In the genomic region with DNA sequence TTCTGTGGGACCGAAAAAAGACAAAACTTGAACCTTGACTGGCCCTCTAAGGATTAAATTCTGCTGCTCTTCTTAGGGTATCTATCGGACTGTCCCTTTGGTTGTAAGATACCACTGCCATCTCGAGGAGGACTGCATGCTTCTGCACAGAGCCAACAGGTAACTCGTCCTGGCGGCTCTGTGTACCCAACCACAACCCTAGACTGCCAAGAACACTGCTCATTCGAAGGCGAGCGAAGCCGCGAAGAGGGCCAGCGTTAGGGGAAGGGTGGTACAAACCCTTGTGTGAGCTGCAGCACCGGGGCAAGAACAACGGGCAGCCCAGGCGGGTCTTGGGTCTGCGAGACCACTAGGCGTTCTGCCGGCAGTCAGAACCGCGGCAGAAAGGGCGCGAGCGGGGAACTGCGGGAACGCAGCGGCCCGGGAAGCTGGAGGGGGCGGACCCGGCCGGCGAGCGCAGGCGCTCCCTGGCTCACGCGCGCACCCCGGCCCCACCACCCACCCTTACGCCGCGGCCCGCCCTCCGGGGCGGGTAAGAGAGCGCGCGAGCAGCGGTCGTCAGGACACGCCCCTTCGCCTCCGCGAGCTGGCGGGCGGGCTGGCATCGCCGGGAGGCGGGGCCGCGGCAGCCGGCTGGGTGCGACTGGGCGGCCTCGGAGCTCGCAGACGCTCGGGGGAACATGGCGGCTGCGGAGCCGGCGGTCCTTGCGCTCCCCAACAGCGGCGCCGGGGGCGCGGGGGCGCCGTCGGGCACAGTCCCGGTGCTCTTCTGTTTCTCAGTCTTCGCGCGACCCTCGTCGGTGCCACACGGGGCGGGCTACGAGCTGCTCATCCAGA, we compare ENCODE assay signal across 8 cellular contexts. TPM values are rescaled to one million over a fixed set of nuclear protein-coding genes. Genes with fewer than 3 reads are reported as not detected.
A peak's percentile ranks its signal among the peaks of the same experiment; 100 is the strongest.
DNase-seq lines count a peak whose midpoint lies in the region; ATAC-seq, FAIRE-seq and TF ChIP-seq lines count a peak whose summit lies in the region.

A gene (plus strand): TSS at position 663 of the 837 bp plus-strand sequence. CDS start 18 bp downstream, at position 681.

- TF ChIP-seq POLR2A in endothelial cell of umbilical vein (IDR thresholded peaks at IDR 0.05; ENCODE audit: low read depth, low read length): peak; percentile 83

- H3K36me3 ChIP-seq in OCI-LY1 (ENCODE audit: insufficient read depth, low read length) (no peaks in the 10 kb centered on the region), endothelial cell of umbilical vein (ENCODE audit: control insufficient read depth in 2 of 2, extremely low read depth in 1 of 2, insufficient read depth in 2 of 2, low read length in 2 of 2) (no peaks in the 10 kb centered on the region)

- H3K27ac ChIP-seq in OCI-LY1 (ENCODE audit: low read depth, low read length, poor library complexity, severe bottlenecking): no peak within 1 kb of the TSS
- H3K27ac ChIP-seq in endothelial cell of umbilical vein (ENCODE audit: insufficient read depth, low read depth, low read length): peak within 1 kb of the TSS; percentile 13

- H3K9me1 ChIP-seq in endothelial cell of umbilical vein (replicated peaks; ENCODE audit: control insufficient read depth, extremely low read depth, insufficient read depth, low read length): no peaks in the 10 kb centered on the region

- POLR2A ChIA-PET in endothelial cell of umbilical vein (lab: Charles Lee): interaction anchor here (0.8 kb wide), 1 partner anchor 17 kb away, joined by 3 read pairs; no protein-coding TSS in a partner anchor

- peak; percentile 90 for FAIRE-seq in endothelial cell of umbilical vein (lab: Jason Lieb, UNC)

- CTCF ChIA-PET in endothelial cell of umbilical vein (lab: Charles Lee): interaction anchor here (0.6 to 2.2 kb wide), 9 partner anchors 9 to 759 kb away, joined by 3 to 20 read pairs (median 4); no protein-coding TSS in a partner anchor

- H2AFZ ChIP-seq in OCI-LY1 (ENCODE audit: low read length): peak within 1 kb of the TSS; percentile 80; the same call in 1 of the 2 replicates
- peak within 1 kb of the TSS; percentile 99 for H2AFZ ChIP-seq in endothelial cell of umbilical vein (ENCODE audit: low read depth, low read length)

- H3K9me2 ChIP-seq in OCI-LY1 (ENCODE audit: low read depth, low read length): no peaks in the 10 kb centered on the region

- H3K9me3 ChIP-seq in OCI-LY1 (ENCODE audit: low read length) (no peaks in the 10 kb centered on the region), endothelial cell of umbilical vein (replicated peaks; ENCODE audit: control insufficient read depth, insufficient read depth, low read length) (no peaks in the 10 kb centered on the region), mononuclear cell (ENCODE audit: low read depth, low read length) (no peaks in the 10 kb centered on the region)

- no peaks in the 10 kb centered on the region for H3F3A ChIP-seq in OCI-LY1 (ENCODE audit: insufficient read depth, low read length)

- peaks cover 3% of the 10 kb centered on the region; the same call in 1 of the 2 replicates for H3K27me3 ChIP-seq in OCI-LY1 (ENCODE audit: insufficient read depth, low read length)
- peaks cover 0 to 2% of the 10 kb centered on the region in 2 experiments for H3K27me3 ChIP-seq in endothelial cell of umbilical vein (ENCODE audit: control insufficient read depth in 2 of 2, insufficient read depth in 2 of 2, low read length in 2 of 2)
- no peaks in the 10 kb centered on the region for H3K27me3 ChIP-seq in mononuclear cell (ENCODE audit: insufficient read depth, low read length)

- DNase-seq in DMS114 treated with DMSO at 0.1 percent for 48 hours (lab: John Stamatoyannopoulos, UW; ENCODE audit: unreplicated experiment): peak; percentile 83
- peak; percentile 66 for DNase-seq in HuH-7.5 (ENCODE audit: low spot score)
- DNase-seq in activated CD8-positive, alpha-beta memory T cell treated with anti-CD3 and anti-CD28 coated beads, Interleukin-2, amount 50 U/mL, for 48 hours: peak; percentile 93
- DNase-seq in endothelial cell of umbilical vein (ENCODE audit: low read depth, low spot score): peak; percentile 93
- peak; percentile 84 to 86 for DNase-seq in stimulated activated CD8-positive, alpha-beta memory T cell treated with anti-CD3 and anti-CD28 coated beads, Interleukin-2, amount 100 ng/mL, for 48 hours (ENCODE audit: low read depth in 2 of 2)

- BruUV-seq in endothelial cell of umbilical vein (replicated peaks; lab: Mats Ljungman, UMichigan): TSS peak; percentile 17

- H3K4me1 ChIP-seq in OCI-LY1 (ENCODE audit: insufficient read depth, low read length, severe bottlenecking): peaks cover 41% of the 10 kb centered on the region
- H3K4me1 ChIP-seq in endothelial cell of umbilical vein (ENCODE audit: control insufficient read depth, extremely low read depth, insufficient read depth, low read length): peaks cover 27% of the 10 kb centered on the region
- peaks cover 22% of the 10 kb centered on the region for H3K4me1 ChIP-seq in mononuclear cell (ENCODE audit: insufficient read depth, low read length)

- peak within 1 kb of the TSS; percentile 99 for H3K4me2 ChIP-seq in OCI-LY1 (ENCODE audit: low read length)
- H3K4me2 ChIP-seq in endothelial cell of umbilical vein (ENCODE audit: insufficient read depth, low read length): peak within 1 kb of the TSS; percentile 85

- peak within 1 kb of the TSS; percentile 87 for H3K9ac ChIP-seq in OCI-LY1 (ENCODE audit: low read length)
- peak within 1 kb of the TSS; percentile 64 for H3K9ac ChIP-seq in endothelial cell of umbilical vein (replicated peaks; ENCODE audit: extremely low read depth, insufficient read depth, low read length)

- intact Hi-C loops in endothelial cell of umbilical vein (cut with micrococcal nuclease): loop anchor here (1.0 to 2.0 kb wide), 3 partner anchors 174 to 558 kb away; no protein-coding TSS in a partner anchor

- ATAC-seq in GM21528 (IDR thresholded peaks at IDR 0.05; ENCODE audit: low FRiP score, unreplicated experiment): peak; percentile 93

- TF ChIP-seq CTCF in OCI-LY1 (IDR thresholded peaks at IDR 0.05; ENCODE audit: low read length) (peak; percentile 43; the same call in 1 of the 2 replicates), endothelial cell of umbilical vein (IDR thresholded peaks at IDR 0.05; ENCODE audit: extremely low read depth in 1 of 2, insufficient read depth in 1 of 2, low read depth in 1 of 2, low read length in 2 of 2) (no peak)

- H3K4me3 ChIP-seq in OCI-LY1 (ENCODE audit: low read depth, low read length, poor library complexity, severe bottlenecking) (peak within 1 kb of the TSS; percentile 96), endothelial cell of umbilical vein (replicated peaks in 1 of 3; ENCODE audit: insufficient read depth in 1 of 3, low read depth in 1 of 3, low read length in 3 of 3) (peak within 1 kb of the TSS; percentile 71 to 93 (median 75)), mononuclear cell (ENCODE audit: low read length) (peak within 1 kb of the TSS; percentile 74)

- dilution Hi-C loops in endothelial cell of umbilical vein (cut with MboI; ENCODE audit: extremely low pct_ligation_motif_present, low sequenced_read_pairs): no loop called here

- H3K79me2 ChIP-seq in OCI-LY1 (ENCODE audit: insufficient read depth, low read length) (peaks cover 15% of the 10 kb centered on the region), endothelial cell of umbilical vein (ENCODE audit: control insufficient read depth, insufficient read depth, low read length) (peaks cover 15% of the 10 kb centered on the region)

- H4K20me1 ChIP-seq in OCI-LY1 (ENCODE audit: insufficient read depth, low read length): no peaks in the 10 kb centered on the region
- H4K20me1 ChIP-seq in endothelial cell of umbilical vein (replicated peaks; ENCODE audit: control insufficient read depth, extremely low read depth, insufficient read depth, low read length): no peaks in the 10 kb centered on the region

TF ChIP-seq in endothelial cell of umbilical vein, 7 proteins besides CTCF, POLR2A, EP300 and RAD21:
- TF ChIP-seq POLR2AphosphoS5 (IDR thresholded peaks at IDR 0.05; ENCODE audit: insufficient read depth, low read depth, low read length): peak; percentile 84
- TF ChIP-seq, protein P1, sequence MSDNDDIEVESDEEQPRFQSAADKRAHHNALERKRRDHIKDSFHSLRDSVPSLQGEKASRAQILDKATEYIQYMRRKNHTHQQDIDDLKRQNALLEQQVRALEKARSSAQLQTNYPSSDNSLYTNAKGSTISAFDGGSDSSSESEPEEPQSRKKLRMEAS (IDR thresholded peaks at IDR 0.05; ENCODE audit: insufficient read depth, insufficient read length): no peak
- no peak for TF ChIP-seq GATA2 (IDR thresholded peaks at IDR 0.05; ENCODE audit: insufficient read depth, insufficient read length, low read depth, low read length)
- TF ChIP-seq MYC (IDR thresholded peaks at IDR 0.05; ENCODE audit: low read depth, low read length): no peak
- TF ChIP-seq JUN (IDR thresholded peaks at IDR 0.05; ENCODE audit: borderline replicate concordance, insufficient read depth, insufficient read length, low read depth): no peak

RNA-seq across cellular contexts. Expression of the gene that starts here (rescaled TPM):
- 20.7 and 21.4 TPM in 2 replicates for total RNA-seq in endothelial cell of umbilical vein
- 17.0 and 21.6 TPM in 2 replicates for polyA plus RNA-seq in endothelial cell of umbilical vein
- polyA plus RNA-seq in endothelial cell of umbilical vein (2011; cell fraction: cytosol; rRNA removed): 18.7 and 19.3 TPM in 2 replicates
- 10.3 and 11.9 TPM in 2 replicates for polyA plus RNA-seq in endothelial cell of umbilical vein (2011; cell fraction: nucleus; rRNA removed)
- polyA plus RNA-seq in endothelial cell of umbilical vein (2012): 19.9 and 24.1 TPM in 2 replicates
- 20.2 and 24.8 TPM in 2 replicates for polyA minus RNA-seq in endothelial cell of umbilical vein
- 20.6 TPM for polyA minus RNA-seq in endothelial cell of umbilical vein (2011; cell fraction: cytosol; rRNA and poly(A)+ RNA removed)
- 8.0 and 8.5 TPM in 2 replicates for polyA minus RNA-seq in endothelial cell of umbilical vein (2011; cell fraction: nucleus; rRNA and poly(A)+ RNA removed)
- total RNA-seq in mononuclear cell: 6.4 TPM
